Comparison of ENCODE assay signal across 8 cellular contexts in genomic region chr6:162481938-162482337, GRCh38.
"Had no signal": no experiment of that assay in that cellular context is flagged by ENCODE, and none has a peak within 500 bp of the region (broad histone marks: within the 10 kb centered on the region; RNA-seq: fewer than 3 reads in every experiment).

No MANE protein-coding gene starts in this region.

- H3K27ac ChIP-seq: GM23248 had no signal

- H3K4me3 ChIP-seq: GM23248, HAP-1, K562 had no signal

- H3K9ac ChIP-seq: GM23248 had no signal

- ATAC-seq: HCT116, K562 had no signal

- H2AFZ ChIP-seq: GM23248 had no signal

- H3K36me3 ChIP-seq: HAP-1 had no signal

- H3K9me3 ChIP-seq: HAP-1 had no signal

- DNase-seq: GM23248, GOT3, H7, HFFc6, IMR-90 had no signal
